Comparison of ENCODE assay signal across 27 cellular contexts in genomic region chr7:16301251-16301650, GRCh38.
"Had no signal": no experiment of that assay in that cellular context is flagged by ENCODE, and none has a peak within 500 bp of the region (broad histone marks: within the 10 kb centered on the region; RNA-seq: fewer than 3 reads in every experiment).

No MANE protein-coding gene starts in this region.

- DNase-seq: activated CD4-positive, alpha-beta T cell treated with anti-CD3 and anti-CD28 coated beads, Interleukin-2, amount 10 ng/mL, durations not matched to agents 24 days and 14 days; activated CD4-positive, alpha-beta T cell treated with anti-CD3 and anti-CD28 coated beads, Interleukin-2, amount 50 U/mL, for 4 hours; activated CD8-positive, alpha-beta T cell treated with anti-CD3 and anti-CD28 coated beads for 36 hours; activated gamma-delta T cell; activated naive CD4-positive, alpha-beta T cell treated with anti-CD3 and anti-CD28 coated beads for 36 hours; activated T-cell treated with anti-CD3 and anti-CD28 coated beads, Interleukin-2, amount 50 U/mL, for 1 hour; activated T-cell treated with anti-CD3 and anti-CD28 coated beads, Interleukin-2, amount 50 U/mL, for 72 hours; adrenal gland; body of pancreas; Karpas-422; KBM-7; MG63; MV-4-11; NCI-H1092; NCI-H1436 treated with DMSO at 0.1 percent for 48 hours; NCI-H1694 treated with DMSO at 0.1 percent for 48 hours; NCI-H2029; NCI-H2107; NCI-H2171; NCI-H510A; NCI-H526; NCI-H748 treated with DMSO at 0.1 percent for 48 hours; NK-92 treated with Interleukin-12 subunit alpha and Interleukin-12 subunit beta, amount 100 ng/mL, for 24 hours; PC-9; SIG-M5; T1000 had no signal

- H3K4me3 ChIP-seq: adrenal gland, body of pancreas, breast epithelium, MG63, PC-9 had no signal
